ENCODE assay signal across 11 cellular contexts in genomic region chr2:39380525-39381150, GRCh38. TPM values are rescaled to one million over a fixed set of nuclear protein-coding genes. Genes with fewer than 3 reads are reported as not detected.
DNase-seq lines count a peak whose midpoint lies in the region; ATAC-seq, FAIRE-seq and TF ChIP-seq lines count a peak whose summit lies in the region.
"Had no signal": no experiment of that assay in that cellular context is flagged by ENCODE, and none has a peak within 500 bp of the region (broad histone marks: within the 10 kb centered on the region; RNA-seq: fewer than 3 reads in every experiment).

No MANE protein-coding gene starts in this region.

- H3K27ac ChIP-seq in adrenal gland (peak overlapping the region in 3 of 5 donors; percentile 2 to 46 (median 41)), heart left ventricle (peak overlapping the region; percentile 26 to 83 (median 55))

- FAIRE-seq in frontal cortex (lab: Jason Lieb, UNC), result no peak

- no peak for DNase-seq in HFFc6
- no peak for DNase-seq in adrenal gland
- DNase-seq in heart left ventricle, result no peak
- no peak for DNase-seq in NCI-H82 (lab: John Stamatoyannopoulos, UW)
- no peak for DNase-seq in D341Med (ENCODE audit: low spot score)
- DNase-seq in frontal cortex (ENCODE audit: low spot score in 2 of 2), result no peak
- DNase-seq: activated CD8-positive, alpha-beta memory T cell treated with anti-CD3 and anti-CD28 coated beads for 24 hours; cortex of kidney; NCI-H1092 had no signal

- 21 to 34% (median 32%) methylated on average over 2 of the region's 2 CpGs for WGBS in adrenal gland, 4 donors
- 40 to 48% (median 43%) methylated on average over 2 of the region's 2 CpGs for WGBS in heart left ventricle, 4 donors

- H3K9me3 Mint-ChIP-seq in HFFc6, result no peaks in the 10 kb centered on the region; the same call in 1 of the 2 replicates

- H3K27me3 ChIP-seq in adrenal gland (no peaks in the 10 kb centered on the region), heart left ventricle (no peaks in the 10 kb centered on the region), skeletal muscle satellite cell (ENCODE audit: control insufficient read depth, insufficient read depth, low read length) (no peaks in the 10 kb centered on the region)

- TF ChIP-seq CTCF in HFFc6 (IDR thresholded peaks at IDR 0.05) (no peak), adrenal gland (IDR thresholded peaks at IDR 0.05) (no peak), heart left ventricle (IDR thresholded peaks at IDR 0.05) (no peak)

- peaks cover 1% of the 10 kb centered on the region for H3K27me3 Mint-ChIP-seq in HFFc6 (ENCODE audit: insufficient read depth)

- peaks cover 65% of the 10 kb centered on the region for H3K4me1 Mint-ChIP-seq in HFFc6 (ENCODE audit: low read depth)

- H3K36me3 ChIP-seq in adrenal gland (replicated peaks in 1 of 2) (no peaks in the 10 kb centered on the region), heart left ventricle (peaks cover 0 to 11% (median 0%) of the 10 kb centered on the region in 9 donors), skeletal muscle satellite cell (ENCODE audit: insufficient read depth, low read length) (peaks cover 6% of the 10 kb centered on the region)

- peak overlapping the region; percentile 73 for H3K9ac ChIP-seq in skeletal muscle satellite cell (ENCODE audit: low read depth, low read length)

- intact Hi-C loops in adrenal gland (cut with DNase I) (loop anchor here in 1 of 2 donors (5.0 to 10.0 kb wide), 2 partner anchors 54 to 137 kb away; partner anchors contain the start of gene MAP4K3), heart left ventricle (cut with DNase I) (loop anchor here (2.0 to 10.0 kb wide), 11 partner anchors 52 to 314 kb away; partner anchors contain the start of gene MAP4K3 (in 5 of the 10))

- H3K9me3 ChIP-seq in adrenal gland (replicated peaks in 1 of 3), result no peaks in the 10 kb centered on the region
- H3K9me3 ChIP-seq in heart left ventricle, result peaks cover 0 to 5% (median 0%) of the 10 kb centered on the region in 12 donors
- no peaks in the 10 kb centered on the region for H3K9me3 ChIP-seq in skeletal muscle satellite cell (replicated peaks; ENCODE audit: low read length)

- no peak overlapping the region for H3K4me3 ChIP-seq in adrenal gland
- H3K4me3 ChIP-seq in heart left ventricle, result no peak overlapping the region
- no peak overlapping the region for H3K4me3 ChIP-seq in skeletal muscle satellite cell (ENCODE audit: low read length)

- TF ChIP-seq POLR2A in adrenal gland (IDR thresholded peaks at IDR 0.05) (no peak), heart left ventricle (IDR thresholded peaks at IDR 0.05) (no peak)

- ATAC-seq in heart left ventricle (peak in 3 of 4 donors; percentile 16 to 52 (median 47)), GM19455 (IDR thresholded peaks at IDR 0.05; ENCODE audit: unreplicated experiment) (no peak)

- peaks cover 13% of the 10 kb centered on the region for H3K36me3 Mint-ChIP-seq in HFFc6 (ENCODE audit: low read depth)

- H3K4me1 ChIP-seq in adrenal gland (replicated peaks in 1 of 2) (peaks cover 27 to 54% of the 10 kb centered on the region in 2 donors), heart left ventricle (peaks cover 4 to 61% (median 46%) of the 10 kb centered on the region in 12 donors), skeletal muscle satellite cell (ENCODE audit: control insufficient read depth, insufficient read depth, low read length) (peaks cover 28% of the 10 kb centered on the region)

- peak overlapping the region; percentile 1 for H3K4me2 ChIP-seq in skeletal muscle satellite cell (ENCODE audit: low read length)

- peak overlapping the region; percentile 1 for H3K4me3 Mint-ChIP-seq in HFFc6

- H3K27ac Mint-ChIP-seq in HFFc6, result peak overlapping the region; percentile 61

RNA-seq across cellular contexts. Expression of gene MAP4K3, which starts 56.4 kb away (rescaled TPM):
- 10 to 100 TPM; 28.7 to 34.4 (median 30.7) TPM for total RNA-seq in HFFc6 (2021; fragmentation: NEBNext Ultra II Directional; extraction: Animal tissue kit (Norgen Biotek cat#: 25700))
- total RNA-seq in adrenal gland (10 to 100 TPM; 27.3 to 79.7 (median 45.0) TPM), heart left ventricle (10 to 100 TPM; 26.2 to 45.4 (median 33.7) TPM), frontal cortex (104 TPM)
- polyA plus RNA-seq in adrenal gland (10 to 100 TPM; 15.4 to 36.4 (median 16.7) TPM), heart left ventricle (10 to 100 TPM; 14.5 to 20.3 TPM)
- 41.3 and 61.9 TPM in 2 replicates for total RNA-seq in skeletal muscle satellite cell (2012; rRNA removed)
